In the genomic region with DNA sequence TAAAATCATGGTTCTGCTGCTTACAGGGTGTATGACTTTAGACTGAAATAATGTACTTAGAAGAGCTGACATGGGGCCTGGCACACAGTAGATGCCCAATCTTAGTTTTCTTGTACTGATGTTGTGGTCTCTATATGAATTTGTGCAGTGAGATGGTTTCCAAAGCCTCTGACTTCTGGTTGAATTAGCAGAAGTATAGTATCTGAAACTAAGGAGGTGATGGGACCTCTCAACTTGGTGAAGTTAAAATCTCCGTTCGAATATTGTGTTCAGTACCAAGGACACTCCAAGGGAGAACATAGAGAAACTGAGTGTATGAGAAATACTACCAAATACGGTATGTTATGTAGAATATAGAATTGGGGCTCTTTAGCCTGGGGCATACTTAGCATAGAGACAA, we compare ENCODE assay signal across 32 cellular contexts.
"Had no signal": no experiment of that assay in that cellular context is flagged by ENCODE, and none has a peak within 500 bp of the region (broad histone marks: within the 10 kb centered on the region; RNA-seq: fewer than 3 reads in every experiment).

No MANE protein-coding gene starts in this region.

- H3K9me3 Mint-ChIP-seq: activated CD4-positive, alpha-beta T cell treated with anti-CD3 and anti-CD28 coated beads, Interleukin-2, amount 10 ng/mL, durations not matched to agents 7 days and 5 days; activated naive CD4-positive, alpha-beta T cell treated with anti-CD3 and anti-CD28 coated beads, Interleukin-2, amount 10 ng/mL, durations not matched to agents 7 days and 5 days; activated naive CD8-positive, alpha-beta T cell treated with anti-CD3 and anti-CD28 coated beads, Interleukin-2, amount 50 U/mL, for 24 hours; activated T-cell treated with anti-CD3 and anti-CD28 coated beads, Interleukin-2, amount 50 U/mL, for 24 hours; activated T-helper 1 cell treated with anti-CD3 and anti-CD28 coated beads, Interleukin-12 subunit alpha, Interleukin-12 subunit beta, Interleukin-2, Interleukin-4 antibody, amounts not matched to agents 30 ng/mL and 10 ng/mL and 1 ng/mL, durations not matched to agents 14 hours and 24 hours and 36 hours; T-helper 1 cell treated with Interleukin-12 subunit alpha and Interleukin-12 subunit beta and Interleukin-4 antibody, amounts not matched to agents 30 μg/mL and 1 μg/mL, for 36 hours; T-helper 2 cell treated with Interferon-gamma antibody and Interleukin-4, amounts not matched to agents 5 μg/mL and 100 μg/mL, for 36 hours; WTC11 had no signal

- H3K27ac Mint-ChIP-seq: activated CD4-positive, alpha-beta T cell treated with anti-CD3 and anti-CD28 coated beads for 36 hours; activated CD4-positive, alpha-beta T cell treated with anti-CD3 and anti-CD28 coated beads, Interleukin-2, amount 10 ng/mL, durations not matched to agents 7 days and 5 days; activated CD8-positive, alpha-beta T cell treated with anti-CD3 and anti-CD28 coated beads, Interleukin-2, amount 10 ng/mL, durations not matched to agents 7 days and 5 days; activated naive CD4-positive, alpha-beta T cell treated with anti-CD3 and anti-CD28 coated beads, Interleukin-2, amount 10 ng/mL, durations not matched to agents 7 days and 5 days; activated naive CD8-positive, alpha-beta T cell; activated naive CD8-positive, alpha-beta T cell treated with anti-CD3 and anti-CD28 coated beads, Interleukin-2, amount 50 U/mL, for 24 hours; activated T-cell treated with anti-CD3 and anti-CD28 coated beads, Interleukin-2, amount 50 U/mL, for 24 hours; activated T-helper 1 cell treated with anti-CD3 and anti-CD28 coated beads, Interleukin-12 subunit alpha, Interleukin-12 subunit beta, Interleukin-2, Interleukin-4 antibody, amounts not matched to agents 30 ng/mL and 10 ng/mL and 1 ng/mL, durations not matched to agents 14 hours and 24 hours and 36 hours; T-helper 1 cell treated with Interleukin-12 subunit alpha and Interleukin-12 subunit beta and Interleukin-4 antibody, amounts not matched to agents 30 μg/mL and 1 μg/mL, for 36 hours; T-helper 2 cell treated with Interferon-gamma antibody and Interleukin-4, amounts not matched to agents 5 μg/mL and 100 μg/mL, for 36 hours; WTC11 had no signal

- H2AFZ ChIP-seq: PC-9 had no signal

- H3K4me1 Mint-ChIP-seq: activated CD4-positive, alpha-beta T cell treated with anti-CD3 and anti-CD28 coated beads for 36 hours; activated CD4-positive, alpha-beta T cell treated with anti-CD3 and anti-CD28 coated beads, Interleukin-2, amount 10 ng/mL, durations not matched to agents 7 days and 5 days; activated naive CD4-positive, alpha-beta T cell treated with anti-CD3 and anti-CD28 coated beads, Interleukin-2, amount 10 ng/mL, durations not matched to agents 7 days and 5 days; activated naive CD8-positive, alpha-beta T cell treated with anti-CD3 and anti-CD28 coated beads, Interleukin-2, amount 50 U/mL, for 24 hours had no signal

- DNase-seq: activated CD4-positive, alpha-beta T cell treated with anti-CD3 and anti-CD28 coated beads for 36 hours; activated CD4-positive, alpha-beta T cell treated with anti-CD3 and anti-CD28 coated beads, Interleukin-2, amount 10 ng/mL, durations not matched to agents 7 days and 5 days; activated CD4-positive, alpha-beta T cell treated with anti-CD3 and anti-CD28 coated beads, Interleukin-2, amount 50 U/mL, for 48 hours; activated CD8-positive, alpha-beta T cell treated with anti-CD3 and anti-CD28 coated beads, Interleukin-2, amount 10 ng/mL, durations not matched to agents 7 days and 5 days; activated naive CD4-positive, alpha-beta T cell treated with anti-CD3 and anti-CD28 coated beads, Interleukin-2, amount 10 ng/mL, durations not matched to agents 7 days and 5 days; activated naive CD8-positive, alpha-beta T cell treated with anti-CD3 and anti-CD28 coated beads, Interleukin-2, amount 50 U/mL, for 24 hours; activated T-cell treated with anti-CD3 and anti-CD28 coated beads, Interleukin-2, amount 50 U/mL, for 24 hours; cerebellar nuclear complex; Kasumi-1; KG1; MG63; MV-4-11; NCI-H1092; NCI-H146; NCI-H187; NCI-H2029 treated with DMSO at 0.1 percent for 48 hours; NCI-H2107; NCI-H2171; NCI-H510A; NCI-H526; NCI-H748 treated with DMSO at 0.1 percent for 48 hours; NK-92 treated with Interleukin-12 subunit alpha and Interleukin-12 subunit beta, amount 100 ng/mL, for 24 hours; PC-9; Right ventricle myocardium superior had no signal

- H3K4me1 ChIP-seq: breast epithelium had no signal

- H3K4me2 ChIP-seq: PC-9 had no signal

- H3K9me3 ChIP-seq: breast epithelium, MG63 had no signal

- H3K27me3 Mint-ChIP-seq: activated naive CD8-positive, alpha-beta T cell; activated naive CD8-positive, alpha-beta T cell treated with anti-CD3 and anti-CD28 coated beads, Interleukin-2, amount 50 U/mL, for 24 hours had no signal

- H3K36me3 ChIP-seq: breast epithelium had no signal

- H3K4me3 ChIP-seq: breast epithelium, MG63, PC-9 had no signal

- H3K27ac ChIP-seq: breast epithelium, PC-9 had no signal

- ATAC-seq: activated CD4-positive, alpha-beta T cell treated with anti-CD3 and anti-CD28 coated beads for 36 hours; activated CD4-positive, CD25-positive, alpha-beta regulatory T cell treated with anti-CD3 and anti-CD28 coated beads, Interleukin-2, amount 50 U/mL, for 24 hours; activated CD8-positive, alpha-beta T cell treated with anti-CD3 and anti-CD28 coated beads, Interleukin-2, amount 10 ng/mL, durations not matched to agents 7 days and 5 days; activated naive CD8-positive, alpha-beta T cell treated with anti-CD3 and anti-CD28 coated beads, Interleukin-2, amount 50 U/mL, for 24 hours; WTC11 had no signal

- H3K27me3 ChIP-seq: breast epithelium, MG63 had no signal

- H3K36me3 Mint-ChIP-seq: activated naive CD4-positive, alpha-beta T cell treated with anti-CD3 and anti-CD28 coated beads, Interleukin-2, amount 10 ng/mL, durations not matched to agents 7 days and 5 days; activated naive CD8-positive, alpha-beta T cell; WTC11 had no signal

- H3K4me3 Mint-ChIP-seq: activated CD4-positive, alpha-beta T cell treated with anti-CD3 and anti-CD28 coated beads for 36 hours; activated CD4-positive, alpha-beta T cell treated with anti-CD3 and anti-CD28 coated beads, Interleukin-2, amount 10 ng/mL, durations not matched to agents 7 days and 5 days; activated CD8-positive, alpha-beta T cell treated with anti-CD3 and anti-CD28 coated beads, Interleukin-2, amount 10 ng/mL, durations not matched to agents 7 days and 5 days; activated naive CD4-positive, alpha-beta T cell treated with anti-CD3 and anti-CD28 coated beads, Interleukin-2, amount 10 ng/mL, durations not matched to agents 7 days and 5 days; activated naive CD8-positive, alpha-beta T cell; activated naive CD8-positive, alpha-beta T cell treated with anti-CD3 and anti-CD28 coated beads, Interleukin-2, amount 50 U/mL, for 24 hours; activated T-cell treated with anti-CD3 and anti-CD28 coated beads, Interleukin-2, amount 50 U/mL, for 24 hours; activated T-helper 1 cell treated with anti-CD3 and anti-CD28 coated beads, Interleukin-12 subunit alpha, Interleukin-12 subunit beta, Interleukin-2, Interleukin-4 antibody, amounts not matched to agents 30 ng/mL and 10 ng/mL and 1 ng/mL, durations not matched to agents 14 hours and 24 hours and 36 hours; T-helper 1 cell treated with Interleukin-12 subunit alpha and Interleukin-12 subunit beta and Interleukin-4 antibody, amounts not matched to agents 30 μg/mL and 1 μg/mL, for 36 hours; T-helper 2 cell treated with Interferon-gamma antibody and Interleukin-4, amounts not matched to agents 5 μg/mL and 100 μg/mL, for 36 hours; WTC11 had no signal

- FAIRE-seq: TTC549 had no signal
